In the genomic region with DNA sequence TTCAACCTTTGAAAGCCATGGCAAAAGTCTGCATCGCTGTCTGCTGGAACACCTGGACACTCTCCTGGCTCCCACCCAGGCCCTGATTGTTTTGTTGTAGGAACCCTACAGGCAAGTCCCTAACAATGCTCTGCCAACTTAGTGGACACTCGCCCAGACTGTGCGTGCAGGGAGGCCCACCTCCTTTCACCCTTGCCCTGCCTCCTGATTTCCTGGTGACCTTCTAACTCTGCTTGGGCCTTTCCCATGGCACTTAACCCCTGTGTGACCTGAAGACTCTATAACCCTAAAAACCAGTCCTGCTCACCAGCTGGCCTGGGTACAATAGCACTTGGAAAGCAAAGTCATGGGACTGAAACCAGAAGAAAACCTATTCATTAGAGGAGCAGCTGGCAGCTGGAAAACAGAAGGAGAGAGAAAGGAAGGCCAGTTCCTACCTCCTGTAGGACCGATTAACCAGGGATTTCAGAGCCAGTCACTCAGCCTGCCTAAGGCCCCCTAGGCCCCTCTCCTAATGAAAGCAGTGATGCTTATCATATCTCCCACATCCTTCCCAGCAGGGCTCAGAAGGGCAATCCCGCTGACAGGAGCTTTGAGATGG, we compare ENCODE assay signal across 2 cellular contexts.
TF ChIP-seq lines count a peak whose summit lies in the region.

No MANE protein-coding gene starts in this region.

TF ChIP-seq in HEK293T, 16 proteins besides CTCF, POLR2A, EP300 and RAD21 (continued from another document):
- TF ChIP-seq ARNT (IDR thresholded peaks at IDR 0.05) (no peak), CTBP1 (IDR thresholded peaks at IDR 0.05; ENCODE audit: borderline replicate concordance) (no peak), TARDBP (IDR thresholded peaks at IDR 0.05) (no peak), BHLHE40 (IDR thresholded peaks at IDR 0.05; ENCODE audit: borderline replicate concordance) (no peak)
TF ChIP-seq in HEK293T: peak in this region for 0.

TF ChIP-seq in endothelial cell of umbilical vein, 7 proteins besides CTCF, POLR2A, EP300 and RAD21:
- TF ChIP-seq FOS (IDR thresholded peaks at IDR 0.05; ENCODE audit: borderline replicate concordance, insufficient read depth, low read length): no peak
- TF ChIP-seq POLR2AphosphoS5 (IDR thresholded peaks at IDR 0.05; ENCODE audit: insufficient read depth, low read depth, low read length): no peak
- TF ChIP-seq EZH2 (IDR thresholded peaks at IDR 0.05; ENCODE audit: borderline replicate concordance, low read depth, low read length, severe bottlenecking): no peak
- no peak for TF ChIP-seq GATA2 (IDR thresholded peaks at IDR 0.05; ENCODE audit: insufficient read depth, insufficient read length, low read depth, low read length)
- no peak for TF ChIP-seq MYC (IDR thresholded peaks at IDR 0.05; ENCODE audit: low read depth, low read length)
- TF ChIP-seq JUN (IDR thresholded peaks at IDR 0.05; ENCODE audit: borderline replicate concordance, insufficient read depth, insufficient read length, low read depth): no peak
- TF ChIP-seq, protein P1, sequence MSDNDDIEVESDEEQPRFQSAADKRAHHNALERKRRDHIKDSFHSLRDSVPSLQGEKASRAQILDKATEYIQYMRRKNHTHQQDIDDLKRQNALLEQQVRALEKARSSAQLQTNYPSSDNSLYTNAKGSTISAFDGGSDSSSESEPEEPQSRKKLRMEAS (IDR thresholded peaks at IDR 0.05; ENCODE audit: insufficient read depth, insufficient read length): no peak
